8 cellular contexts compared by ENCODE assay signal in genomic region chr4:4541040-4541631, GRCh38. TPM values are rescaled to one million over a fixed set of nuclear protein-coding genes. Genes with fewer than 3 reads are reported as not detected.
DNase-seq lines count a peak whose midpoint lies in the region; ATAC-seq and TF ChIP-seq lines count a peak whose summit lies in the region.

No MANE protein-coding gene starts in this region.

- peak overlapping the region; percentile 97 for H3K27ac Mint-ChIP-seq in stimulated activated naive B cell treated with anti-CD40 and anti-IgM and Interleukin-4, amounts not matched to agents 10 μg/mL and 1 μg/mL and 100 μg/mL, for 72 hours

- H3K36me3 ChIP-seq in SK-N-MC (ENCODE audit: insufficient read depth, low read length) = no peaks in the 10 kb centered on the region

- H3K4me3 ChIP-seq in SK-N-MC (peak overlapping the region; percentile 85), choroid plexus epithelial cell (ENCODE audit: low read depth, low read length) (peak overlapping the region; percentile 92)

- H3K27me3 Mint-ChIP-seq in stimulated activated naive B cell treated with anti-CD40 and anti-IgM and Interleukin-4, amounts not matched to agents 10 μg/mL and 1 μg/mL and 100 μg/mL, for 72 hours = no peaks in the 10 kb centered on the region

- no peaks in the 10 kb centered on the region for H3K9me3 Mint-ChIP-seq in stimulated activated naive B cell treated with anti-CD40 and anti-IgM and Interleukin-4, amounts not matched to agents 10 μg/mL and 1 μg/mL and 100 μg/mL, for 72 hours

- no peak overlapping the region for H3K27ac ChIP-seq in SK-N-MC

- peak overlapping the region; percentile 91 to 99 for H3K4me3 Mint-ChIP-seq in stimulated activated naive B cell treated with anti-CD40 and anti-IgM and Interleukin-4, amounts not matched to agents 10 μg/mL and 1 μg/mL and 100 μg/mL, for 72 hours

- ATAC-seq in Right ventricle myocardium inferior (peak; percentile 27), HG03354 (IDR thresholded peaks at IDR 0.05; ENCODE audit: poor library complexity, severe bottlenecking, unreplicated experiment) (peak; percentile 51), left lobe of liver (peak; percentile 47)
- peak; percentile 87 for ATAC-seq in stimulated activated naive B cell treated with anti-CD40 and anti-IgM and Interleukin-4, amounts not matched to agents 10 μg/mL and 1 μg/mL and 100 μg/mL, for 72 hours (replicated peaks)

- H3K4me1 Mint-ChIP-seq in stimulated activated naive B cell treated with anti-CD40 and anti-IgM and Interleukin-4, amounts not matched to agents 10 μg/mL and 1 μg/mL and 100 μg/mL, for 72 hours = peaks cover 28 to 55% of the 10 kb centered on the region in 2 donors

- H3K9ac ChIP-seq in SK-N-MC (ENCODE audit: insufficient read length) = peak overlapping the region; percentile 90

- peaks cover 9 to 15% of the 10 kb centered on the region in 2 donors for H3K36me3 Mint-ChIP-seq in stimulated activated naive B cell treated with anti-CD40 and anti-IgM and Interleukin-4, amounts not matched to agents 10 μg/mL and 1 μg/mL and 100 μg/mL, for 72 hours

- DNase-seq in Right ventricle myocardium inferior (ENCODE audit: missing footprints) = no peak
- DNase-seq in cardiac septum (ENCODE audit: low spot score) = no peak
- no peak for DNase-seq in SK-N-MC (ENCODE audit: low read depth, low spot score)
- peak; percentile 72 for DNase-seq in choroid plexus epithelial cell (ENCODE audit: low read depth)
- no peak for DNase-seq in left lobe of liver (ENCODE audit: low spot score)
- peak; percentile 65 for DNase-seq in stimulated activated naive B cell treated with anti-CD40 and anti-IgM and Interleukin-4, amounts not matched to agents 10 μg/mL and 1 μg/mL and 100 μg/mL, for 72 hours
- no peak for DNase-seq in mesenteric fat pad (ENCODE audit: low spot score)

- H3K9me3 ChIP-seq in SK-N-MC (ENCODE audit: low read depth, low read length) = no peaks in the 10 kb centered on the region

- intact Hi-C loops in Right ventricle myocardium inferior (cut with DNase I) = no loop called here
- intact Hi-C loops in cardiac septum (cut with DNase I) = loop anchor here (5.0 kb wide), 1 partner anchor 294 kb away; the partner anchor contains the start of gene TMEM128

- no peak for TF ChIP-seq CTCF in choroid plexus epithelial cell (conservative IDR thresholded peaks at IDR 0.05; ENCODE audit: low read depth, low read length)

RNA-seq across cellular contexts. Expression of gene STX18, which starts 0.7 kb away (rescaled TPM):
- 17.0 TPM for total RNA-seq in Right ventricle myocardium inferior
- total RNA-seq in cardiac septum = 17.2 TPM
- 14.2 TPM for total RNA-seq in left lobe of liver
- 24.1 TPM for total RNA-seq in mesenteric fat pad

Comparison
In these comparisons a context has a peak if more than half of its experiments do, and no peak if none do; other contexts are left out.
1. ATAC-seq: peak in every context shown above with its lines; median percentile 87 in stimulated activated naive B cell treated with anti-CD40 and anti-IgM and Interleukin-4, amounts not matched to agents 10 μg/mL and 1 μg/mL and 100 μg/mL, for 72 hours; 51 in HG03354; 47 in left lobe of liver; 27 in Right ventricle myocardium inferior.
2. DNase-seq: peak in choroid plexus epithelial cell (single experiment) and stimulated activated naive B cell treated with anti-CD40 and anti-IgM and Interleukin-4, amounts not matched to agents 10 μg/mL and 1 μg/mL and 100 μg/mL, for 72 hours (single experiment); none in Right ventricle myocardium inferior (single experiment), cardiac septum (single experiment), SK-N-MC (single experiment), left lobe of liver (single experiment) and mesenteric fat pad (single experiment).